21 cellular contexts compared by ENCODE assay signal in genomic region chr11:6248248-6248647, GRCh38. TPM values are rescaled to one million over a fixed set of nuclear protein-coding genes. Genes with fewer than 3 reads are reported as not detected.
A peak's percentile ranks its signal among the peaks of the same experiment; 100 is the strongest.
DNase-seq lines count a peak whose midpoint lies in the region; ATAC-seq and TF ChIP-seq lines count a peak whose summit lies in the region.
"Had no signal": no experiment of that assay in that cellular context is flagged by ENCODE, and none has a peak within 500 bp of the region (broad histone marks: within the 10 kb centered on the region; RNA-seq: fewer than 3 reads in every experiment).

No MANE protein-coding gene starts in this region.

- no peaks in the 10 kb centered on the region for H3K79me2 ChIP-seq in hepatocyte

- no peaks in the 10 kb centered on the region for H4K20me1 ChIP-seq in hepatocyte (ENCODE audit: insufficient read depth, poor library complexity, severe bottlenecking)

- POLR2A ChIA-PET in CD4-positive, alpha-beta memory T cell (lab: Charles Lee; ENCODE audit: partially characterized antibody) = no interaction called here

- H3K9me2 ChIP-seq in hepatocyte (replicated peaks; ENCODE audit: insufficient read depth) = no peaks in the 10 kb centered on the region

- peaks cover 17% of the 10 kb centered on the region for H3K4me1 ChIP-seq in hepatocyte (ENCODE audit: insufficient read depth)
- H3K4me1 ChIP-seq in CD4-positive, alpha-beta memory T cell (ENCODE audit: insufficient read depth, low read length) = no peaks in the 10 kb centered on the region
- H3K4me1 ChIP-seq: spleen had no signal

- H3K4me1 Mint-ChIP-seq in CD4-positive, alpha-beta memory T cell = no peaks in the 10 kb centered on the region
- H3K4me1 Mint-ChIP-seq: activated naive CD4-positive, alpha-beta T cell treated with anti-CD3 and anti-CD28 coated beads, Interleukin-2, amount 10 ng/mL, durations not matched to agents 7 days and 5 days had no signal

- no peaks in the 10 kb centered on the region for H3K9me3 Mint-ChIP-seq in CD4-positive, alpha-beta memory T cell
- H3K9me3 Mint-ChIP-seq: activated naive CD4-positive, alpha-beta T cell treated with anti-CD3 and anti-CD28 coated beads, Interleukin-2, amount 10 ng/mL, durations not matched to agents 7 days and 5 days; activated T-cell treated with anti-CD3 and anti-CD28 coated beads, Interleukin-2, amount 50 U/mL, for 4 hours; type B pancreatic cell had no signal

- H3K27ac Mint-ChIP-seq in CD4-positive, alpha-beta memory T cell = no peak overlapping the region
- H3K27ac Mint-ChIP-seq: activated naive CD4-positive, alpha-beta T cell treated with anti-CD3 and anti-CD28 coated beads, Interleukin-2, amount 10 ng/mL, durations not matched to agents 7 days and 5 days; type B pancreatic cell had no signal

- no peak overlapping the region for H3K4me3 Mint-ChIP-seq in CD4-positive, alpha-beta memory T cell
- H3K4me3 Mint-ChIP-seq: activated naive CD4-positive, alpha-beta T cell treated with anti-CD3 and anti-CD28 coated beads, Interleukin-2, amount 10 ng/mL, durations not matched to agents 7 days and 5 days; activated T-cell treated with anti-CD3 and anti-CD28 coated beads, Interleukin-2, amount 50 U/mL, for 4 hours; type B pancreatic cell had no signal

- ATAC-seq in GM18505 (IDR thresholded peaks at IDR 0.05; ENCODE audit: unreplicated experiment) = no peak
- ATAC-seq: activated T-cell treated with anti-CD3 and anti-CD28 coated beads, Interleukin-2, amount 50 U/mL, for 4 hours had no signal

- TF ChIP-seq CTCF in hepatocyte (IDR thresholded peaks at IDR 0.05; ENCODE audit: poor library complexity) = no peak

- H3K9me3 ChIP-seq in hepatocyte (ENCODE audit: low read depth) = no peaks in the 10 kb centered on the region
- H3K9me3 ChIP-seq in CD4-positive, alpha-beta memory T cell (ENCODE audit: control insufficient read depth in 1 of 2, low read length in 2 of 2) = no peaks in the 10 kb centered on the region
- H3K9me3 ChIP-seq: ascending aorta, neutrophil, stomach had no signal

- peak; percentile 26 for DNase-seq in ELF-1 (ENCODE audit: low read depth, low spot score)
- DNase-seq in amniotic epithelial cell (ENCODE audit: low read depth) = peak; percentile 92
- DNase-seq in hepatocyte (ENCODE audit: low spot score) = peak; percentile 35
- DNase-seq in NCI-H1436 treated with DMSO at 0.1 percent for 48 hours (lab: John Stamatoyannopoulos, UW) = no peak
- DNase-seq in CD4-positive, alpha-beta memory T cell = no peak
- DNase-seq: activated CD4-positive, alpha-beta T cell treated with anti-CD3 and anti-CD28 coated beads for 1 hour; activated CD8-positive, alpha-beta memory T cell treated with anti-CD3 and anti-CD28 coated beads for 24 hours; activated naive CD4-positive, alpha-beta T cell treated with anti-CD3 and anti-CD28 coated beads, Interleukin-2, amount 10 ng/mL, durations not matched to agents 7 days and 5 days; activated T-cell treated with anti-CD3 and anti-CD28 coated beads, Interleukin-2, amount 50 U/mL, for 4 hours; DMS79; KBM-7; spleen; stimulated activated CD4-positive, alpha-beta T cell treated with anti-CD3 and anti-CD28 coated beads, Interleukin-4, amount 100 ng/mL, for 4 hours; stomach; SW 1271 had no signal

- no peak overlapping the region for H3K4me3 ChIP-seq in hepatocyte
- H3K4me3 ChIP-seq in CD4-positive, alpha-beta memory T cell (ENCODE audit: low read length in 2 of 2) = no peak overlapping the region
- H3K4me3 ChIP-seq: ascending aorta, spleen, stomach had no signal

- H3K27me3 Mint-ChIP-seq in CD4-positive, alpha-beta memory T cell = peaks cover 3 to 5% of the 10 kb centered on the region in 2 donors

- no peak overlapping the region for H2AFZ ChIP-seq in hepatocyte

- CTCF ChIA-PET in CD4-positive, alpha-beta memory T cell (lab: Charles Lee; ENCODE audit: partially characterized antibody) = interaction anchor here (1.1 kb wide), 1 partner anchor 115 kb away, joined by 3 read pairs; no protein-coding TSS in a partner anchor

- no peak overlapping the region for H3K4me2 ChIP-seq in hepatocyte

- H3K36me3 ChIP-seq in hepatocyte (replicated peaks; ENCODE audit: insufficient read depth, low read depth) = no peaks in the 10 kb centered on the region
- H3K36me3 ChIP-seq in CD4-positive, alpha-beta memory T cell (ENCODE audit: insufficient read depth, low read length) = no peaks in the 10 kb centered on the region
- H3K36me3 ChIP-seq: ascending aorta, neutrophil, spleen, stomach had no signal

- WGBS in hepatocyte (ENCODE audit: low lambda C conversion rate, missing lambda C conversion rate) = 65% methylated on average over 1 of the region's 1 CpG

- H3K27ac ChIP-seq in hepatocyte = no peak overlapping the region
- H3K27ac ChIP-seq in CD4-positive, alpha-beta memory T cell (ENCODE audit: low read depth, low read length) = no peak overlapping the region
- H3K27ac ChIP-seq: ascending aorta, neutrophil, spleen, stomach had no signal

- intact Hi-C loops in CD4-positive, alpha-beta memory T cell (cut with micrococcal nuclease) = no loop called here

- H3K36me3 Mint-ChIP-seq in CD4-positive, alpha-beta memory T cell = no peaks in the 10 kb centered on the region
- H3K36me3 Mint-ChIP-seq: activated naive CD4-positive, alpha-beta T cell treated with anti-CD3 and anti-CD28 coated beads, Interleukin-2, amount 10 ng/mL, durations not matched to agents 7 days and 5 days; type B pancreatic cell had no signal

- TF ChIP-seq POLR2A in GM18505 (IDR thresholded peaks at IDR 0.05; ENCODE audit: borderline replicate concordance, extremely low read depth, insufficient read depth, insufficient read length) = no peak

- no peaks in the 10 kb centered on the region for H3K27me3 ChIP-seq in hepatocyte
- H3K27me3 ChIP-seq in CD4-positive, alpha-beta memory T cell (ENCODE audit: insufficient read depth, low read length) = no peaks in the 10 kb centered on the region
- H3K27me3 ChIP-seq: ascending aorta, neutrophil, stomach had no signal

RNA-seq across cellular contexts. Expression of gene CNGA4, which starts 9.4 kb away (rescaled TPM):
- 0.17 and 0.52 TPM in 2 replicates for total RNA-seq in hepatocyte
- 0.25 and 0.50 TPM in 2 replicates for polyA plus RNA-seq in hepatocyte
- total RNA-seq in CD4-positive, alpha-beta memory T cell = under 1 TPM; 0.58 to 0.61 TPM
- polyA plus RNA-seq in CD4-positive, alpha-beta memory T cell = not detected
- total RNA-seq: activated T-cell treated with anti-CD3 and anti-CD28 coated beads, Interleukin-2, amount 50 U/mL, for 4 hours; ascending aorta; epithelial cell of proximal tubule; lower leg skin; stomach had no signal

RNA-seq across cellular contexts. Expression of gene CCKBR, which starts 11.4 kb away (rescaled TPM):
- total RNA-seq in hepatocyte = 6.6 and 9.8 TPM in 2 replicates
- 15.4 and 17.7 TPM in 2 replicates for polyA plus RNA-seq in hepatocyte
- not detected for total RNA-seq in CD4-positive, alpha-beta memory T cell
- polyA plus RNA-seq in CD4-positive, alpha-beta memory T cell = not detected
- total RNA-seq: activated T-cell treated with anti-CD3 and anti-CD28 coated beads, Interleukin-2, amount 50 U/mL, for 4 hours; ascending aorta; epithelial cell of proximal tubule; spleen had no signal
- polyA plus RNA-seq: spleen had no signal

RNA-seq across cellular contexts. Expression of gene FHIP1B, which starts 13.8 kb away (rescaled TPM):
- total RNA-seq in hepatocyte = 27.7 and 30.2 TPM in 2 replicates
- 31.5 and 42.2 TPM in 2 replicates for polyA plus RNA-seq in hepatocyte
- 10 to 100 TPM; 48.7 to 50.8 TPM for total RNA-seq in CD4-positive, alpha-beta memory T cell
- polyA plus RNA-seq in CD4-positive, alpha-beta memory T cell = 10 to 100 TPM; 12.0 to 16.7 TPM

RNA-seq across cellular contexts. Expression of gene C11orf42, which starts 42.9 kb away (rescaled TPM):
- total RNA-seq in hepatocyte = not detected in 2 replicates
- polyA plus RNA-seq in hepatocyte = not detected in 2 replicates
- total RNA-seq in CD4-positive, alpha-beta memory T cell = not detected
- not detected for polyA plus RNA-seq in CD4-positive, alpha-beta memory T cell
- total RNA-seq: activated T-cell treated with anti-CD3 and anti-CD28 coated beads, Interleukin-2, amount 50 U/mL, for 4 hours; ascending aorta; epithelial cell of proximal tubule; lower leg skin; spleen; stomach had no signal
- polyA plus RNA-seq: spleen, stomach had no signal

RNA-seq across cellular contexts. Expression of gene OR52W1, which starts 49.2 kb away (rescaled TPM):
- not detected in 2 replicates for total RNA-seq in hepatocyte
- not detected in 2 replicates for polyA plus RNA-seq in hepatocyte
- not detected for total RNA-seq in CD4-positive, alpha-beta memory T cell
- polyA plus RNA-seq in CD4-positive, alpha-beta memory T cell = not detected
- total RNA-seq: activated T-cell treated with anti-CD3 and anti-CD28 coated beads, Interleukin-2, amount 50 U/mL, for 4 hours; ascending aorta; epithelial cell of proximal tubule; lower leg skin; spleen; stomach had no signal
- polyA plus RNA-seq: spleen, stomach had no signal

Comparison
In these comparisons a context has a peak if more than half of its experiments do, and no peak if none do; other contexts are left out.
1. DNase-seq: peak in ELF-1 (single experiment), amniotic epithelial cell (single experiment) and hepatocyte (single experiment); none in NCI-H1436 treated with DMSO at 0.1 percent for 48 hours (single experiment) and CD4-positive, alpha-beta memory T cell (0 of 5).